16 cellular contexts compared by ENCODE assay signal in the genomic region with DNA sequence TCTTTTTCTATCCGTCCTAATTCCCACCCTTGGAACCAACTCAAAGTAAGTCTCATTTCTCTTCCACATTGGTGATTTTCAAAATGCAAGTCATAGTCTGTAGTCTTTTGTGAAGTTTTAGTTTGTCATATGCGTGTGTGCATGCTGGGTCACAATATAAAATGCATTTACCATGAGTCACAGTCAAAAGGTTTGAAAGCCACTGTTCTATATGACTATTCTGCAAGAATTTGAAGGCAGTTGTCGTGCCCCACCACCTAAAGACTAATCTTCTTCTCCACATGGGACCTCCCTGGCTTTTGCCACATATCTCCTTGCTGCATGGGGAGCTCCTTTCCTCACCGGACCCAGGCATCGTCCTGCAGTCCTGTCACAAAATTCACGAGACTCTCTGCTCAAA. TPM values are rescaled to one million over a fixed set of nuclear protein-coding genes. Genes with fewer than 3 reads are reported as not detected.
DNase-seq lines count a peak whose midpoint lies in the region; ATAC-seq, FAIRE-seq and TF ChIP-seq lines count a peak whose summit lies in the region.
"Had no signal": no experiment of that assay in that cellular context is flagged by ENCODE, and none has a peak within 500 bp of the region (broad histone marks: within the 10 kb centered on the region; RNA-seq: fewer than 3 reads in every experiment).

No MANE protein-coding gene starts in this region.

- in situ Hi-C loops in Panc1 (cut with HindIII; ENCODE audit: low pct_unique_long_range_greater_than_20kb, low sequenced_read_pairs), result no loop called here
- in situ Hi-C loops in transverse colon (cut with MboI; ENCODE audit: low pct_ligation_motif_present in 1 of 4, low pct_unique_long_range_greater_than_20kb in 1 of 4, low sequenced_read_pairs in 3 of 4), result loop anchor here in 1 of 4 donors (10.0 kb wide), 1 partner anchor 173 kb away; no protein-coding TSS in a partner anchor

- DNase-seq in activated naive CD4-positive, alpha-beta T cell treated with anti-CD3 and anti-CD28 coated beads, Interleukin-2, amount 10 ng/mL, durations not matched to agents 7 days and 5 days, result no peak
- DNase-seq in Panc1 (ENCODE audit: low read depth, low spot score) (no peak), bronchial epithelial cell (ENCODE audit: low read depth) (peak; percentile 75), transverse colon (no peak), GM12891 (ENCODE audit: insufficient read length, low spot score) (no peak)
- DNase-seq: NCI-H1417 treated with DMSO at 0.1 percent for 48 hours; NCI-H510A; SIG-M5; stimulated activated CD4-positive, alpha-beta T cell treated with anti-CD3 and anti-CD28 coated beads, Interleukin-1b, Interleukin-23, amount 100 ng/mL, for 48 hours had no signal

- no peaks in the 10 kb centered on the region for H3K27me3 ChIP-seq in Panc1 (ENCODE audit: control insufficient read depth, insufficient read depth, low read length)
- no peaks in the 10 kb centered on the region for H3K27me3 ChIP-seq in bronchial epithelial cell (ENCODE audit: control insufficient read depth, insufficient read depth, low read length)
- H3K27me3 ChIP-seq in transverse colon, result no peaks in the 10 kb centered on the region

- POLR2A ChIA-PET in Panc1 (lab: Charles Lee), result interaction anchor here (0.5 kb wide), 1 partner anchor 256 kb away, joined by 8 read pairs; no protein-coding TSS in a partner anchor

- peak overlapping the region; percentile 11 for H3K4me3 Mint-ChIP-seq in activated naive CD4-positive, alpha-beta T cell treated with anti-CD3 and anti-CD28 coated beads, Interleukin-2, amount 50 U/mL, for 24 hours
- H3K4me3 Mint-ChIP-seq in activated naive CD4-positive, alpha-beta T cell treated with anti-CD3 and anti-CD28 coated beads, Interleukin-2, amount 10 ng/mL, durations not matched to agents 7 days and 5 days, result no peak overlapping the region
- H3K4me3 Mint-ChIP-seq: memory B cell had no signal

- TF ChIP-seq POLR2A in transverse colon (IDR thresholded peaks at IDR 0.05), result no peak
- TF ChIP-seq POLR2A in GM12891 (IDR thresholded peaks at IDR 0.05; ENCODE audit: low read depth, low read length), result no peak

- TSS peak; percentile 60 for BruUV-seq in Panc1 (replicated peaks; lab: Mats Ljungman, UMichigan)

- H3K27ac ChIP-seq in Panc1 (ENCODE audit: low read length) (no peak overlapping the region), transverse colon (peak overlapping the region; percentile 83 to 89 (median 86))

- intact Hi-C loops in Panc1 (cut with micrococcal nuclease; ENCODE audit: unreplicated experiment), result loop anchor here (10.0 kb wide), 1 partner anchor 223 kb away; no protein-coding TSS in a partner anchor
- intact Hi-C loops in transverse colon (cut with DNase I; ENCODE audit: low total_unique reads), result no loop called here

- peaks cover 3% of the 10 kb centered on the region for H3K36me3 Mint-ChIP-seq in activated naive CD4-positive, alpha-beta T cell treated with anti-CD3 and anti-CD28 coated beads, Interleukin-2, amount 50 U/mL, for 24 hours
- H3K36me3 Mint-ChIP-seq in activated naive CD4-positive, alpha-beta T cell treated with anti-CD3 and anti-CD28 coated beads, Interleukin-2, amount 10 ng/mL, durations not matched to agents 7 days and 5 days, result peaks cover 9% of the 10 kb centered on the region
- H3K36me3 Mint-ChIP-seq: memory B cell; stimulated activated effector memory CD8-positive, alpha-beta T cell treated with anti-CD3 and anti-CD28 coated beads, Interleukin-12 subunit alpha, Interleukin-12 subunit beta, amount 100 ng/mL, for 72 hours had no signal

- H3K4me3 ChIP-seq in Panc1 (ENCODE audit: low read depth in 2 of 2, low read length in 2 of 2), result no peak overlapping the region; a peak in 1 of 4 replicates
- H3K4me3 ChIP-seq in bronchial epithelial cell (ENCODE audit: low read depth, low read length), result no peak overlapping the region
- H3K4me3 ChIP-seq in transverse colon, result peak overlapping the region in 1 of 4 donors; percentile 77

- CTCF ChIA-PET in activated naive CD4-positive, alpha-beta T cell treated with anti-CD3 and anti-CD28 coated beads, Interleukin-2, amount 10 ng/mL, durations not matched to agents 7 days and 5 days (lab: Charles Lee), result interaction anchor here (1.0 to 5.4 kb wide), 6 partner anchors 20 to 224 kb away, joined by 3 to 72 read pairs (median 12); no protein-coding TSS in a partner anchor
- CTCF ChIA-PET in Panc1 (lab: Charles Lee), result interaction anchor here (0.6 kb wide), 1 partner anchor 261 kb away, joined by 4 read pairs; no protein-coding TSS in a partner anchor

- no peak for ATAC-seq in Panc1
- no peak for ATAC-seq in GM19351 (IDR thresholded peaks at IDR 0.05; ENCODE audit: unreplicated experiment)
- ATAC-seq in HG02981 (IDR thresholded peaks at IDR 0.05; ENCODE audit: unreplicated experiment), result no peak
- ATAC-seq: activated CD4-positive, CD25-positive, alpha-beta regulatory T cell treated with anti-CD3 and anti-CD28 coated beads, Interleukin-2, amount 50 U/mL, for 24 hours; stimulated activated effector memory CD8-positive, alpha-beta T cell treated with anti-CD3 and anti-CD28 coated beads, Interleukin-12 subunit alpha, Interleukin-12 subunit beta, amount 100 ng/mL, for 72 hours had no signal

- FAIRE-seq in bronchial epithelial cell (lab: Jason Lieb, UNC) (no peak), GM12891 (lab: Jason Lieb, UNC) (no peak)
- FAIRE-seq: HTR-8/SVneo had no signal

- no peak for TF ChIP-seq EP300 in transverse colon (IDR thresholded peaks at IDR 0.05; ENCODE audit: low read depth)

- no peaks in the 10 kb centered on the region for H3K27me3 Mint-ChIP-seq in activated naive CD4-positive, alpha-beta T cell treated with anti-CD3 and anti-CD28 coated beads, Interleukin-2, amount 50 U/mL, for 24 hours
- H3K27me3 Mint-ChIP-seq in activated naive CD4-positive, alpha-beta T cell treated with anti-CD3 and anti-CD28 coated beads, Interleukin-2, amount 10 ng/mL, durations not matched to agents 7 days and 5 days, result peaks cover 4% of the 10 kb centered on the region
- H3K27me3 Mint-ChIP-seq: memory B cell had no signal

- no peaks in the 10 kb centered on the region for H3K9me3 Mint-ChIP-seq in activated naive CD4-positive, alpha-beta T cell treated with anti-CD3 and anti-CD28 coated beads, Interleukin-2, amount 50 U/mL, for 24 hours
- peaks cover 7% of the 10 kb centered on the region for H3K9me3 Mint-ChIP-seq in activated naive CD4-positive, alpha-beta T cell treated with anti-CD3 and anti-CD28 coated beads, Interleukin-2, amount 10 ng/mL, durations not matched to agents 7 days and 5 days
- H3K9me3 Mint-ChIP-seq: memory B cell; stimulated activated effector memory CD8-positive, alpha-beta T cell treated with anti-CD3 and anti-CD28 coated beads, Interleukin-12 subunit alpha, Interleukin-12 subunit beta, amount 100 ng/mL, for 72 hours had no signal

- no peak for TF ChIP-seq CTCF in Panc1 (IDR thresholded peaks at IDR 0.05)
- no peak for TF ChIP-seq CTCF in bronchial epithelial cell (IDR thresholded peaks at IDR 0.05; ENCODE audit: insufficient read depth, low read length, severe bottlenecking)
- no peak for TF ChIP-seq CTCF in transverse colon (IDR thresholded peaks at IDR 0.05)

- no peak overlapping the region for H3K27ac Mint-ChIP-seq in activated naive CD4-positive, alpha-beta T cell treated with anti-CD3 and anti-CD28 coated beads, Interleukin-2, amount 50 U/mL, for 24 hours
- H3K27ac Mint-ChIP-seq in activated naive CD4-positive, alpha-beta T cell treated with anti-CD3 and anti-CD28 coated beads, Interleukin-2, amount 10 ng/mL, durations not matched to agents 7 days and 5 days, result no peak overlapping the region
- H3K27ac Mint-ChIP-seq: memory B cell; stimulated activated effector memory CD8-positive, alpha-beta T cell treated with anti-CD3 and anti-CD28 coated beads, Interleukin-12 subunit alpha, Interleukin-12 subunit beta, amount 100 ng/mL, for 72 hours had no signal

- WGBS in transverse colon (ENCODE audit: low coverage in 1 of 2), 2 donors, result 58% methylated on average over 5 to 6 of the region's 6 CpGs

- H3K9me3 ChIP-seq in Panc1 (ENCODE audit: control insufficient read depth, insufficient read depth, low read depth, low read length) (no peaks in the 10 kb centered on the region), transverse colon (no peaks in the 10 kb centered on the region)

- H3K4me1 ChIP-seq in Panc1 (ENCODE audit: control insufficient read depth, insufficient read depth, low read length), result peaks cover 18% of the 10 kb centered on the region; the same call in 1 of the 2 replicates
- H3K4me1 ChIP-seq in transverse colon, result peaks cover 10 to 46% (median 32%) of the 10 kb centered on the region in 4 donors

- H3K4me1 Mint-ChIP-seq in activated naive CD4-positive, alpha-beta T cell treated with anti-CD3 and anti-CD28 coated beads, Interleukin-2, amount 50 U/mL, for 24 hours, result peaks cover 42% of the 10 kb centered on the region
- H3K4me1 Mint-ChIP-seq in activated naive CD4-positive, alpha-beta T cell treated with anti-CD3 and anti-CD28 coated beads, Interleukin-2, amount 10 ng/mL, durations not matched to agents 7 days and 5 days, result peaks cover 41% of the 10 kb centered on the region

- H3K36me3 ChIP-seq in Panc1 (ENCODE audit: control insufficient read depth, insufficient read depth, low read length) (no peaks in the 10 kb centered on the region; the same call in 1 of the 2 replicates), bronchial epithelial cell (ENCODE audit: control insufficient read depth, insufficient read depth, low read length) (no peaks in the 10 kb centered on the region), transverse colon (no peaks in the 10 kb centered on the region)

TF ChIP-seq in GM12891, 5 proteins besides CTCF, POLR2A, EP300 and RAD21:
- TF ChIP-seq POLR2AphosphoS5 (IDR thresholded peaks at IDR 0.05; ENCODE audit: low read depth, low read length) (no peak), POU2F2 (IDR thresholded peaks at IDR 0.05; ENCODE audit: low read depth, low read length) (no peak), TAF1 (IDR thresholded peaks at IDR 0.05; ENCODE audit: low read depth, low read length) (no peak), SPI1 (IDR thresholded peaks at IDR 0.05; ENCODE audit: low read depth, low read length) (no peak), PAX5 (IDR thresholded peaks at IDR 0.05; ENCODE audit: insufficient read depth, low read length, severe bottlenecking) (no peak)

RNA-seq across cellular contexts. Expression of a gene that starts 1.6 kb away (rescaled TPM):
- total RNA-seq in Panc1 (2021; ENCODE audit: unreplicated experiment) (9.9 TPM), bronchial epithelial cell (5.3 and 6.8 TPM in 2 replicates), transverse colon (10 to 100 TPM in 3 of 4 donors, 1 to 10 TPM in 1; 4.6 to 33.7 (median 23.3) TPM)
- polyA plus RNA-seq in Panc1 (2012; ENCODE audit: insufficient read length), result 8.4 TPM
- 2.3 TPM for polyA plus RNA-seq in GM12891 (2012; ENCODE audit: low read depth, missing spikeins)

RNA-seq across cellular contexts. Expression of a gene that starts 3.6 kb away (rescaled TPM):
- total RNA-seq in Panc1 (2021; ENCODE audit: unreplicated experiment) (13.6 TPM), bronchial epithelial cell (21.8 and 35.8 TPM in 2 replicates), transverse colon (10 to 100 TPM; 34.8 to 55.8 (median 46.8) TPM)
- 12.3 TPM for polyA plus RNA-seq in Panc1 (2012; ENCODE audit: insufficient read length)
- 7.1 TPM for polyA plus RNA-seq in GM12891 (2012; ENCODE audit: low read depth, missing spikeins)
